ENCODE assay signal across 8 cellular contexts in the genomic region with DNA sequence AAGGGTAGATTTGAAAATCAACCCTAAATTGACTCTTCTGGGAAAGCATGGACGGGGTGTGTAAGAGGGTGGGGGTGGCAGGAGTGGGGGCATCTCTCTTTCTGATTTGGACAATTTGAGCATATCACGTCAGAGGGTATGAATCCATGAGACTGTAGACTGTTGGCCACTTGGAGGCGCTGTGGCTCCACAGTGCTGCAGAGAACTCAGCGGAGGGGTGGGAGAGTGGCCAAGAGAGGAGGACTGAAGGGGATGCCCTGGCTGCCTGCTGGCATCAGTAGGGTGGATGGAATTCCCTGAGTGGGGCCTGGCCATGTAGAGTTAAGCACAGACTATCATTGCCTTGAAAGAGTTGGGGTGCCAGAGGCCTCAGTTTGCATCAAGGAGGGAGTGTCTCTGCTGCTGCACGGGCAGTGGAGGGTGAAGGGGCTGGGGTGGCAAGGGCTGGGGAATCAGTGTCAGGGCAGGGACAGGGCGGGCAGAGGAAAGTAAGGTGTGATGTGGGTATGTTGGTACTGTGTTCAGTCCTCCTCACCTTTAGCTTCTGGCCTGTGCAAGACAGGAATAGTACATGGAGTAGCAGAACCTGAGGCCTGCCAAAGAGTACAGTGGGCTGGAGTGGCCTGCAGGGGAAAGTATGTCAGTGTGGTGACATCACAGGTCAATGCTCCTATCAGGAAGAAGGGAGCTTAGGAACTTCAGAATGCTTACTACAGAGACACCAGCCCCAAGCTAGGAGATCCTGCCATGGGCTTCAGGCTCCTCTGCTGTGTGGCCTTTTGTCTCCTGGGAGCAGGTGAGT.
DNase-seq lines count a peak whose midpoint lies in the region; ATAC-seq, FAIRE-seq and TF ChIP-seq lines count a peak whose summit lies in the region.

No MANE protein-coding gene starts in this region.

- H3K4me3 ChIP-seq in Karpas-422 (ENCODE audit: low read length): no peak overlapping the region
- no peak overlapping the region for H3K4me3 ChIP-seq in iPS DF 6.9 (ENCODE audit: low read length)
- no peak overlapping the region for H3K4me3 ChIP-seq in lower leg skin (ENCODE audit: low read depth, poor library complexity, severe bottlenecking)

- no peak overlapping the region for H3K9ac ChIP-seq in Karpas-422 (ENCODE audit: low read length)

- FAIRE-seq in D721Med (lab: Jason Lieb, UNC): no peak

- WGBS in iPS DF 6.9 (ENCODE audit: insufficient coverage, insufficient read length): no CpG with 5 or more reads among the region's 6 CpGs
- 73 to 81% methylated on average over 6 of the region's 6 CpGs for WGBS in lower leg skin, 2 donors

- no peaks in the 10 kb centered on the region for H3K36me3 ChIP-seq in Karpas-422 (ENCODE audit: insufficient read depth, low read length)
- no peaks in the 10 kb centered on the region for H3K36me3 ChIP-seq in iPS DF 6.9 (ENCODE audit: control insufficient read depth, insufficient read depth, low read length)

- DNase-seq in D721Med (ENCODE audit: insufficient read length, low spot score) (no peak), Karpas-422 (peak; percentile 74), activated T-cell treated with anti-CD3 and anti-CD28 coated beads for 1 hour (ENCODE audit: low read depth) (peak; percentile 29), iPS DF 6.9 (ENCODE audit: low read depth, low spot score) (peak; percentile 52), DMS153 (lab: John Stamatoyannopoulos, UW) (no peak), lower leg skin (ENCODE audit: low spot score in 2 of 2) (no peak)

- H3K4me1 ChIP-seq in Karpas-422 (ENCODE audit: low read length) (no peaks in the 10 kb centered on the region), iPS DF 6.9 (ENCODE audit: control insufficient read depth, insufficient read depth, low read length) (no peaks in the 10 kb centered on the region; the same call in 1 of the 2 replicates)

- H2AFZ ChIP-seq in Karpas-422 (ENCODE audit: low read length): no peak overlapping the region

- no peak for ATAC-seq in GM21723 (IDR thresholded peaks at IDR 0.05; ENCODE audit: unreplicated experiment)
- ATAC-seq in GM19395 (IDR thresholded peaks at IDR 0.05; ENCODE audit: unreplicated experiment): no peak

- TF ChIP-seq CTCF in D721Med (IDR thresholded peaks at IDR 0.05; ENCODE audit: insufficient read depth, missing control alignments) (peak; percentile 25), lower leg skin (IDR thresholded peaks at IDR 0.05) (no peak)

- intact Hi-C loops in lower leg skin (cut with DNase I; ENCODE audit: low total_unique reads): no loop called here

- no peaks in the 10 kb centered on the region for H3K9me3 ChIP-seq in Karpas-422 (ENCODE audit: low read length)
- no peaks in the 10 kb centered on the region for H3K9me3 ChIP-seq in iPS DF 6.9 (ENCODE audit: control insufficient read depth, insufficient read depth, low read length)

- H4K20me1 ChIP-seq in Karpas-422 (ENCODE audit: insufficient read depth, low read depth, low read length): no peaks in the 10 kb centered on the region

- H3K4me2 ChIP-seq in Karpas-422 (ENCODE audit: low read depth, low read length, poor library complexity, severe bottlenecking): no peak overlapping the region

- no peaks in the 10 kb centered on the region for H3K9me2 ChIP-seq in Karpas-422 (replicated peaks; ENCODE audit: insufficient read depth, low read length)

- H3K27me3 ChIP-seq in Karpas-422 (ENCODE audit: low read length): no peaks in the 10 kb centered on the region
- no peaks in the 10 kb centered on the region for H3K27me3 ChIP-seq in iPS DF 6.9 (ENCODE audit: control insufficient read depth, insufficient read depth, low read length)

- TF ChIP-seq POLR2A in lower leg skin (IDR thresholded peaks at IDR 0.05): no peak

- H3K27ac ChIP-seq in Karpas-422 (ENCODE audit: low read length): no peak overlapping the region
- H3K27ac ChIP-seq in iPS DF 6.9 (ENCODE audit: low read length): no peak overlapping the region

- no peaks in the 10 kb centered on the region for H3K79me2 ChIP-seq in Karpas-422 (ENCODE audit: low read length)

Comparison
In these comparisons a context has a peak if more than half of its experiments do, and no peak if none do; other contexts are left out.
1. DNase-seq: peak in Karpas-422 (single experiment), activated T-cell treated with anti-CD3 and anti-CD28 coated beads for 1 hour (single experiment) and iPS DF 6.9 (single experiment); none in D721Med (single experiment), DMS153 (single experiment) and lower leg skin (0 of 2).